In the genomic region with DNA sequence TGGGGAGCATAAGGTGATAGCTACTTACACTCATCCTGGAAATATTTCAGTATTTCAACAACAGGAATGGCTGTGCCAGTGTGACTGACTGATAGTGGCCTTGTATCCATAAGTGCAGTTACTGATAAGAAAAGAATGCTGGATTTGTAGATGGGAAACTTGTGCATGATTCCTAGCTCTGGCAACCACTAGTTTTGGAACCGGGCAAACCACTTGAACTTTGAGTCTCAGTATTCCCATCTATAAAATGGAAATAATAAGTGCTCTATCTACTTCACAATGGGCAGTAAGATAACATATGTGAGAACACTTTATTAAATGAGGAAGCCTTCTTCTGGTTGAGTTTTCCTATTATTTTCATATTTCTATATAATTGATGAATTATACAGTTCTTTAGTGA, we compare ENCODE assay signal across 11 cellular contexts.
"Had no signal": no experiment of that assay in that cellular context is flagged by ENCODE, and none has a peak within 500 bp of the region (broad histone marks: within the 10 kb centered on the region; RNA-seq: fewer than 3 reads in every experiment).

No MANE protein-coding gene starts in this region.

- H3K27ac Mint-ChIP-seq: GM23338, H9, HFFc6 had no signal

- H3K9ac ChIP-seq: GM23248 had no signal

- H2AFZ ChIP-seq: GM23248, GM23338 had no signal

- H3K4me3 Mint-ChIP-seq: GM23338, H9, HFFc6 had no signal

- H3K27ac ChIP-seq: GM23248 had no signal

- H3K9me3 Mint-ChIP-seq: GM23338, H9, HFFc6 had no signal

- H3K4me1 ChIP-seq: HAP-1 had no signal

- DNase-seq: GM23248, GOT3, H7, H9, HCEC 1CT, HFFc6 had no signal

- H3K36me3 ChIP-seq: HAP-1 had no signal

- H3K4me2 ChIP-seq: GM23338 had no signal

- ATAC-seq: GM23338, HCT116 had no signal

- H3K9me3 ChIP-seq: HAP-1 had no signal

- H3K4me3 ChIP-seq: GM23248, GM23338, HAP-1 had no signal

- FAIRE-seq: H1, H54 had no signal
